ENCODE assay signal across 23 cellular contexts in the genomic region with DNA sequence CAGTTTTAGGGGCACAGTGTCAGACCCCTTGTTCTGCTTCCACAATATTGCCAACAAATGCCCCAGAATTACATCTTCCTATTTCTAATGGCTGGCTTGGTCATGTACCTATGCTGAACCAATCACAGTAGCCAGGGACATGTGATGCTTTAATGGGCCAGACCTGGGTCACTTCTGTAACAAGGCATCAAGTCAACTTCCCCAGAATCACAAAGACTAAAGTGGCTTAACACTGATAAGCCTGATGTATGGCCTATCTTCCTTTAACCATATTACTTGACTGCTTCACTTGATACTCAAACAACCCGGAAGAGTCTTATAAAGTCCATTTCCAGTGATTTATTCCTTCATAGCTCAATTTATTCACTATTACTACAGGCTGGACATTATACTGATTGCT.
"Had no signal": no experiment of that assay in that cellular context is flagged by ENCODE, and none has a peak within 500 bp of the region (broad histone marks: within the 10 kb centered on the region; RNA-seq: fewer than 3 reads in every experiment).

No MANE protein-coding gene starts in this region.

- H3K9me3 ChIP-seq: heart right ventricle, prostate gland, right atrium auricular region, testis, upper lobe of right lung had no signal

- H3K9me3 Mint-ChIP-seq: activated naive CD4-positive, alpha-beta T cell treated with anti-CD3 and anti-CD28 coated beads, Interleukin-2, amount 10 ng/mL, durations not matched to agents 7 days and 5 days; activated naive CD8-positive, alpha-beta T cell treated with anti-CD3 and anti-CD28 coated beads, Interleukin-2, amount 50 U/mL, for 24 hours; immature natural killer cell; neural crest cell; T-helper 2 cell treated with Interferon-gamma antibody and Interleukin-4, amounts not matched to agents 5 μg/mL and 100 μg/mL, for 36 hours had no signal

- H3K4me1 Mint-ChIP-seq: activated naive CD4-positive, alpha-beta T cell treated with anti-CD3 and anti-CD28 coated beads, Interleukin-2, amount 10 ng/mL, durations not matched to agents 7 days and 5 days had no signal

- DNase-seq: activated CD4-positive, alpha-beta T cell treated with anti-CD3 and anti-CD28 coated beads for 1 hour; activated CD8-positive, alpha-beta memory T cell treated with anti-CD3 and anti-CD28 coated beads for 24 hours; activated CD8-positive, alpha-beta memory T cell treated with anti-CD3 and anti-CD28 coated beads, Interleukin-2, amount 50 U/mL, for 48 hours; activated effector memory CD4-positive, alpha-beta T cell treated with Interleukin-2 at 50 U/mL for 16 hours; activated naive CD4-positive, alpha-beta T cell treated with anti-CD3 and anti-CD28 coated beads, Interleukin-2, amount 10 ng/mL, durations not matched to agents 7 days and 5 days; activated naive CD8-positive, alpha-beta T cell treated with anti-CD3 and anti-CD28 coated beads, Interleukin-2, amount 50 U/mL, for 24 hours; activated T-cell treated with anti-CD3 and anti-CD28 coated beads, Interleukin-2, amount 50 U/mL, for 48 hours; anterior cingulate cortex; brain microvascular endothelial cell; cortex of kidney; heart right ventricle; immature natural killer cell; kidney glomerular epithelial cell; stimulated activated CD4-positive, alpha-beta T cell treated with anti-CD3 and anti-CD28 coated beads, Interleukin-2, amount 100 ng/mL, for 24 hours; testis; upper lobe of right lung; WERI-Rb-1 had no signal

- H3K4me3 ChIP-seq: heart right ventricle, prostate gland, right atrium auricular region, testis, upper lobe of right lung had no signal

- H3K27me3 Mint-ChIP-seq: activated naive CD4-positive, alpha-beta T cell treated with anti-CD3 and anti-CD28 coated beads, Interleukin-2, amount 10 ng/mL, durations not matched to agents 7 days and 5 days; activated naive CD8-positive, alpha-beta T cell treated with anti-CD3 and anti-CD28 coated beads, Interleukin-2, amount 50 U/mL, for 24 hours had no signal

- H3K4me3 Mint-ChIP-seq: activated naive CD4-positive, alpha-beta T cell treated with anti-CD3 and anti-CD28 coated beads, Interleukin-2, amount 10 ng/mL, durations not matched to agents 7 days and 5 days; activated naive CD8-positive, alpha-beta T cell treated with anti-CD3 and anti-CD28 coated beads, Interleukin-2, amount 50 U/mL, for 24 hours; immature natural killer cell; neural crest cell; T-helper 2 cell treated with Interferon-gamma antibody and Interleukin-4, amounts not matched to agents 5 μg/mL and 100 μg/mL, for 36 hours had no signal

- ATAC-seq: activated naive CD8-positive, alpha-beta T cell treated with anti-CD3 and anti-CD28 coated beads, Interleukin-2, amount 50 U/mL, for 24 hours; esophagus mucosa had no signal

- H3K27ac ChIP-seq: brain microvascular endothelial cell, prostate gland, testis, upper lobe of right lung, WERI-Rb-1 had no signal

- H3K27me3 ChIP-seq: brain microvascular endothelial cell, heart right ventricle, right atrium auricular region, testis, upper lobe of right lung had no signal

- H3K36me3 Mint-ChIP-seq: activated naive CD4-positive, alpha-beta T cell treated with anti-CD3 and anti-CD28 coated beads, Interleukin-2, amount 10 ng/mL, durations not matched to agents 7 days and 5 days; immature natural killer cell had no signal

- H3K27ac Mint-ChIP-seq: activated naive CD4-positive, alpha-beta T cell treated with anti-CD3 and anti-CD28 coated beads, Interleukin-2, amount 10 ng/mL, durations not matched to agents 7 days and 5 days; activated naive CD8-positive, alpha-beta T cell treated with anti-CD3 and anti-CD28 coated beads, Interleukin-2, amount 50 U/mL, for 24 hours; T-helper 2 cell treated with Interferon-gamma antibody and Interleukin-4, amounts not matched to agents 5 μg/mL and 100 μg/mL, for 36 hours had no signal

- FAIRE-seq: endometrium had no signal

- H3K4me1 ChIP-seq: prostate gland, testis, upper lobe of right lung had no signal

- H3K36me3 ChIP-seq: brain microvascular endothelial cell, heart right ventricle, prostate gland, right atrium auricular region, upper lobe of right lung, WERI-Rb-1 had no signal
